In genomic region chr15:99132584-99133287, GRCh38 we compare ENCODE assay signal across 15 cellular contexts. TPM values are rescaled to one million over a fixed set of nuclear protein-coding genes. Genes with fewer than 3 reads are reported as not detected.
A peak's percentile ranks its signal among the peaks of the same experiment; 100 is the strongest.
DNase-seq lines count a peak whose midpoint lies in the region; ATAC-seq, FAIRE-seq and TF ChIP-seq lines count a peak whose summit lies in the region.
"Had no signal": no experiment of that assay in that cellular context is flagged by ENCODE, and none has a peak within 500 bp of the region (broad histone marks: within the 10 kb centered on the region; RNA-seq: fewer than 3 reads in every experiment).

No MANE protein-coding gene starts in this region.

- H3K9ac ChIP-seq in H9 (ENCODE audit: extremely low read depth, insufficient read length, low read length) (no peak overlapping the region), kidney (ENCODE audit: low read length in 2 of 2) (no peak overlapping the region)

- H3K27ac Mint-ChIP-seq in H9 = peak overlapping the region in 2 of 3 experiments; percentile 46 to 79; a peak in 4 of 7 replicates

- H3K14ac ChIP-seq in H9 (ENCODE audit: insufficient read depth, low read length) = no peak overlapping the region; the same call in 1 of the 2 replicates

- H3K27ac ChIP-seq in H9 (ENCODE audit: insufficient read length, low read depth, low read length) (no peak overlapping the region), SJSA1 (peak overlapping the region; percentile 86), kidney (ENCODE audit: low read depth in 2 of 2, low read length in 2 of 2) (no peak overlapping the region), psoas muscle (peak overlapping the region; percentile 96), left lung (no peak overlapping the region)

- ATAC-seq in psoas muscle = no peak
- ATAC-seq in left lung = no peak

- H3K36me3 ChIP-seq in SJSA1 (peaks cover 91% of the 10 kb centered on the region), kidney (ENCODE audit: control insufficient read depth in 1 of 2, insufficient read depth in 2 of 2, low read length in 2 of 2) (peaks cover 0 to 7% of the 10 kb centered on the region in 2 donors), psoas muscle (ENCODE audit: insufficient read depth in 1 of 2, low read depth in 1 of 2) (peaks cover 3 to 89% of the 10 kb centered on the region in 2 donors), left lung (no peaks in the 10 kb centered on the region)

- H3K9me3 ChIP-seq in H9 (ENCODE audit: control insufficient read depth, low read depth, low read length) (no peaks in the 10 kb centered on the region), SJSA1 (replicated peaks) (no peaks in the 10 kb centered on the region), kidney (ENCODE audit: control insufficient read depth in 1 of 2, low read length in 2 of 2) (no peaks in the 10 kb centered on the region), psoas muscle (no peaks in the 10 kb centered on the region), left lung (no peaks in the 10 kb centered on the region)

- no peak overlapping the region for H2AFZ ChIP-seq in H9 (ENCODE audit: low read length)

- peak overlapping the region; percentile 3 for H3K4me3 ChIP-seq in SJSA1
- H3K4me3 ChIP-seq in kidney (ENCODE audit: low read length in 2 of 2) = no peak overlapping the region
- H3K4me3 ChIP-seq in psoas muscle = no peak overlapping the region
- no peak overlapping the region for H3K4me3 ChIP-seq in left lung

- no peak overlapping the region for H2BK12ac ChIP-seq in H9 (ENCODE audit: insufficient read length, low read depth, low read length)

- no peak overlapping the region for H4K5ac ChIP-seq in H9 (ENCODE audit: insufficient read length, low read depth, low read length)

- H3K23ac ChIP-seq in H9 (ENCODE audit: insufficient read length, low read depth, low read length) = no peak overlapping the region

- intact Hi-C loops in kidney (cut with DNase I) (no loop called here), psoas muscle (cut with DNase I) (no loop called here), left lung (cut with DNase I) (no loop called here)

- no peak overlapping the region for H4K8ac ChIP-seq in H9 (replicated peaks; ENCODE audit: insufficient read length, low read depth, low read length)

- H3K27me3 ChIP-seq in H9 (ENCODE audit: insufficient read depth, low read length) = no peaks in the 10 kb centered on the region
- H3K27me3 ChIP-seq in SJSA1 (replicated peaks) = no peaks in the 10 kb centered on the region
- no peaks in the 10 kb centered on the region for H3K27me3 ChIP-seq in psoas muscle (ENCODE audit: insufficient read depth in 3 of 3, low read length in 2 of 3)
- H3K27me3 ChIP-seq in left lung = no peaks in the 10 kb centered on the region

- no peak overlapping the region for H3T11ph ChIP-seq in H9 (ENCODE audit: low read length)

- H3K9me3 Mint-ChIP-seq in H9 = no peaks in the 10 kb centered on the region

- H4K20me1 ChIP-seq in H9 (ENCODE audit: control insufficient read depth, insufficient read depth, insufficient read length) = no peaks in the 10 kb centered on the region

- no peak for TF ChIP-seq CTCF in H9 (conservative IDR thresholded peaks at IDR 0.05)
- no peak for TF ChIP-seq CTCF in kidney (IDR thresholded peaks at IDR 0.05; ENCODE audit: borderline replicate concordance, extremely low read depth, insufficient read depth)
- TF ChIP-seq CTCF in psoas muscle (IDR thresholded peaks at IDR 0.05) = no peak
- TF ChIP-seq CTCF in left lung (IDR thresholded peaks at IDR 0.05) = no peak

- no peak overlapping the region for H2BK15ac ChIP-seq in H9 (ENCODE audit: low read depth, low read length)

- H3K79me2 ChIP-seq in H9 (ENCODE audit: insufficient read depth, low read length) = no peaks in the 10 kb centered on the region

- no peak overlapping the region for H2BK5ac ChIP-seq in H9 (ENCODE audit: insufficient read length, low read length)

- no CpG with 5 or more reads among the region's 21 CpGs for WGBS in H9 (ENCODE audit: extremely low coverage, insufficient read length, low lambda C conversion rate)
- WGBS in psoas muscle, 3 donors = 80 to 87% (median 83%) methylated on average over 21 of the region's 21 CpGs

- H2BK20ac ChIP-seq in H9 (ENCODE audit: low read depth, low read length, poor library complexity, severe bottlenecking) = no peak overlapping the region

- H4K91ac ChIP-seq in H9 (ENCODE audit: insufficient read length, low read depth, low read length) = no peak overlapping the region

- H3K36me3 Mint-ChIP-seq in H9 (ENCODE audit: insufficient read depth in 1 of 3, low read depth in 3 of 3) = peaks cover 4 to 19% (median 16%) of the 10 kb centered on the region in 3 experiments; a peak in 5 of 7 replicates

- FAIRE-seq in kidney (lab: Jason Lieb, UNC) = no peak
- FAIRE-seq: H54 had no signal

- no peaks in the 10 kb centered on the region; the same call in 1 of the 2 replicates for H3K4me1 ChIP-seq in H9 (ENCODE audit: insufficient read depth, low read length)
- H3K4me1 ChIP-seq in SJSA1 (replicated peaks) = peaks cover 74% of the 10 kb centered on the region
- H3K4me1 ChIP-seq in kidney (ENCODE audit: control insufficient read depth in 1 of 2, insufficient read depth in 1 of 2, low read depth in 1 of 2, low read length in 2 of 2) = no peaks in the 10 kb centered on the region
- peaks cover 63% of the 10 kb centered on the region for H3K4me1 ChIP-seq in psoas muscle
- H3K4me1 ChIP-seq in left lung = no peaks in the 10 kb centered on the region

- H3K4ac ChIP-seq in H9 (ENCODE audit: low read depth, low read length) = no peak overlapping the region

- no peak overlapping the region for H2AK5ac ChIP-seq in H9 (ENCODE audit: insufficient read length, low read length)

- H3K23me2 ChIP-seq in H9 (ENCODE audit: insufficient read length, low read depth, low read length, poor library complexity, severe bottlenecking) = no peaks in the 10 kb centered on the region

- H3K4me1 Mint-ChIP-seq in H9 = peaks cover 13 to 15% of the 10 kb centered on the region in 2 experiments

- DNase-seq in H9 (no peak), SJSA1 (ENCODE audit: low read depth in 1 of 2, low spot score in 2 of 2) (peak in 1 of 2 experiments; percentile 58), kidney (peak; percentile 36), psoas muscle (no peak), midbrain (lab: John Stamatoyannopoulos, UW) (no peak), left lung (no peak), NCI-H2107 treated with DMSO at 0.1 percent for 48 hours (lab: John Stamatoyannopoulos, UW; ENCODE audit: unreplicated experiment) (no peak), NCI-H748 treated with DMSO at 0.1 percent for 48 hours (lab: John Stamatoyannopoulos, UW) (no peak)
- DNase-seq: Calu3, KBM-7, NCI-H1048, NCI-H1694, NCI-H2171, SHP77 treated with DMSO at 0.1 percent for 48 hours had no signal

- H3K27me3 Mint-ChIP-seq in H9 (ENCODE audit: low read depth) = no peaks in the 10 kb centered on the region; the same call in 1 of the 2 replicates

- H3K18ac ChIP-seq in H9 (ENCODE audit: insufficient read length, low read depth, low read length) = no peak overlapping the region

- H3K4me2 ChIP-seq in H9 (ENCODE audit: insufficient read depth, insufficient read length, low read length) = no peak overlapping the region

- no peak overlapping the region for H3K4me3 Mint-ChIP-seq in H9

- no peaks in the 10 kb centered on the region for H3K79me1 ChIP-seq in H9 (ENCODE audit: insufficient read depth, low read depth, low read length, poor library complexity, severe bottlenecking)

- no peak overlapping the region for H2BK120ac ChIP-seq in H9 (ENCODE audit: low read depth, low read length, poor library complexity, severe bottlenecking)

- H3K56ac ChIP-seq in H9 (ENCODE audit: insufficient read length, low read depth, low read length) = no peak overlapping the region

RNA-seq across cellular contexts. Expression of gene SYNM, which starts 27.9 kb away (rescaled TPM):
- total RNA-seq in H9 (2021) (1.8 and 1.9 TPM in 2 replicates), kidney (23.2 TPM), psoas muscle (100 to 1,000 TPM; 288 to 380 (median 349) TPM), left lung (10 to 100 TPM; 15.3 to 17.6 TPM)
- total RNA-seq in SJSA1 (2014; rRNA removed; shearing (Covaris generic)) = 71.3 TPM in 2 replicates
- polyA plus RNA-seq in kidney (ENCODE audit: insufficient read depth, low read depth, low replicate concordance) (4.5 TPM), psoas muscle (100 to 1,000 TPM in 2 of 3 donors, 10 to 100 TPM in 1; 77.5 to 291 (median 121) TPM)

Comparison
In these comparisons a context has a peak if more than half of its experiments do, and no peak if none do; other contexts are left out.
1. H3K27ac ChIP-seq: peak in SJSA1 (single experiment) and psoas muscle (single experiment); none in H9 (single experiment), kidney (0 of 2) and left lung (0 of 2).